Comparison of ENCODE assay signal across 12 cellular contexts in the genomic region with DNA sequence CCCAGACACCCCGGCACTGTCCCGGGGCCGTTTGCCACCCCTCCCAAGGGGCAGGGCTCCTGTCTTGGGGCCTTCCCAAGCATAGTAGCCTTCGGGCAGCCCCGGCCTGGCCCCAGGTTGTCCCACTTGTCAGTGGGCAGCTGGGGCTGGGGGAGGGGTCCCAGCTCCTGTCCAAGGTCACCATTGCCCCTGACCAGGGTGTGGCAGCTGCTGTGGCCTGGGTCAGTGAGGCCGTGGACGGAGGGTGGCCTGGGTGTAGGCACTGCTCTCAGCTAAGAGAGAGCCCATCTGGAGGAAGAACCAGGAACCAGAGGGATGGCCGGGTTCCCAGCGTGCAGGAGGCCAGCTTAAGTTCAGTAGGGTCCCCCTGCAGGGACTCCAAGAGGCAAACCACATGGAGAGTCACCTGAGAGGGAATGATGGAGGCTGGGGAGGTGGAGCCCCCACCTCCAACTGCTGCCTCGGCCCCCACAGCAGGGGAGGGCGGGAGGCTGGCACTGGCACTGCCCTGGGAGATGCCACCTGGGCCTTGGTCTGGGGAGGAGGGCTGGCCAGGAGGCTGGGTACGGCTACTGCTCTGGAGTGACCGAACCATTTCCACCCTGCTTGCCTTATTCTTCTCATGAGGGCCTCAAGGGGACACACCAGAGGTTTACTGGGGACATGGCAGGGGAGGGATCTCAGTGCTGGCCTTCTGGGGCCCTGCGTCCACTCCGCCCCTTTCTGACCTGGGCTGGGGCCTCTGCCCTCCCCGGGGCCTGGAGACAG. TPM values are rescaled to one million over a fixed set of nuclear protein-coding genes. Genes with fewer than 3 reads are reported as not detected.
"Had no signal": no experiment of that assay in that cellular context is flagged by ENCODE, and none has a peak within 500 bp of the region (broad histone marks: within the 10 kb centered on the region; RNA-seq: fewer than 3 reads in every experiment).

No MANE protein-coding gene starts in this region.

- H3K36me3 Mint-ChIP-seq: activated CD8-positive, alpha-beta memory T cell treated with anti-CD3 and anti-CD28 coated beads, Interleukin-2, amount 10 ng/mL, durations not matched to agents 7 days and 5 days; activated naive CD4-positive, alpha-beta T cell treated with anti-CD3 and anti-CD28 coated beads, Interleukin-2, amount 50 U/mL, for 24 hours; memory B cell; naive thymus-derived CD4-positive, alpha-beta T cell had no signal

- H3K4me1 ChIP-seq: right atrium auricular region had no signal

- H3K27ac ChIP-seq: right atrium auricular region, suprapubic skin, tibial nerve had no signal

- H3K4me3 Mint-ChIP-seq: activated B cell treated with CpG ODN at 0.5 μM for 24 hours; activated CD8-positive, alpha-beta memory T cell treated with anti-CD3 and anti-CD28 coated beads, Interleukin-2, amount 10 ng/mL, durations not matched to agents 7 days and 5 days; activated CD8-positive, alpha-beta T cell treated with anti-CD3 and anti-CD28 coated beads, Interleukin-2, amount 10 ng/mL, durations not matched to agents 7 days and 5 days; activated naive CD4-positive, alpha-beta T cell treated with anti-CD3 and anti-CD28 coated beads, Interleukin-2, amount 50 U/mL, for 24 hours; activated naive CD8-positive, alpha-beta T cell treated with anti-CD3 and anti-CD28 coated beads, Interleukin-2, amount 50 U/mL, for 24 hours; memory B cell; naive thymus-derived CD4-positive, alpha-beta T cell had no signal

- H3K27ac Mint-ChIP-seq: activated B cell treated with CpG ODN at 0.5 μM for 24 hours; activated CD8-positive, alpha-beta memory T cell treated with anti-CD3 and anti-CD28 coated beads, Interleukin-2, amount 10 ng/mL, durations not matched to agents 7 days and 5 days; activated CD8-positive, alpha-beta T cell treated with anti-CD3 and anti-CD28 coated beads, Interleukin-2, amount 10 ng/mL, durations not matched to agents 7 days and 5 days; activated naive CD4-positive, alpha-beta T cell treated with anti-CD3 and anti-CD28 coated beads, Interleukin-2, amount 50 U/mL, for 24 hours; activated naive CD8-positive, alpha-beta T cell treated with anti-CD3 and anti-CD28 coated beads, Interleukin-2, amount 50 U/mL, for 24 hours; activated T-helper 2 cell treated with anti-CD3 and anti-CD28 coated beads, Interferon-gamma antibody, Interleukin-2, Interleukin-4, amounts not matched to agents 10 μg/mL and 5 μg/mL and 100 μg/mL, durations not matched to agents 14 hours and 24 hours and 36 hours; memory B cell; naive thymus-derived CD4-positive, alpha-beta T cell had no signal

- H3K27me3 Mint-ChIP-seq: activated CD8-positive, alpha-beta memory T cell treated with anti-CD3 and anti-CD28 coated beads, Interleukin-2, amount 10 ng/mL, durations not matched to agents 7 days and 5 days had no signal

- H3K27me3 ChIP-seq: right atrium auricular region had no signal

- H3K9me3 ChIP-seq: right atrium auricular region, suprapubic skin, tibial nerve had no signal

- H3K4me1 Mint-ChIP-seq: activated B cell treated with CpG ODN at 0.5 μM for 24 hours; activated CD8-positive, alpha-beta memory T cell treated with anti-CD3 and anti-CD28 coated beads, Interleukin-2, amount 10 ng/mL, durations not matched to agents 7 days and 5 days; activated naive CD4-positive, alpha-beta T cell treated with anti-CD3 and anti-CD28 coated beads, Interleukin-2, amount 50 U/mL, for 24 hours; activated naive CD8-positive, alpha-beta T cell treated with anti-CD3 and anti-CD28 coated beads, Interleukin-2, amount 50 U/mL, for 24 hours had no signal

- H3K9me3 Mint-ChIP-seq: activated B cell treated with CpG ODN at 0.5 μM for 24 hours; activated naive CD4-positive, alpha-beta T cell treated with anti-CD3 and anti-CD28 coated beads, Interleukin-2, amount 50 U/mL, for 24 hours; activated naive CD8-positive, alpha-beta T cell treated with anti-CD3 and anti-CD28 coated beads, Interleukin-2, amount 50 U/mL, for 24 hours; activated T-helper 2 cell treated with anti-CD3 and anti-CD28 coated beads, Interferon-gamma antibody, Interleukin-2, Interleukin-4, amounts not matched to agents 10 μg/mL and 5 μg/mL and 100 μg/mL, durations not matched to agents 14 hours and 24 hours and 36 hours; naive thymus-derived CD4-positive, alpha-beta T cell had no signal

- H3K4me3 ChIP-seq: right atrium auricular region, suprapubic skin, tibial nerve had no signal

- H3K36me3 ChIP-seq: right atrium auricular region, suprapubic skin, tibial nerve had no signal

RNA-seq across cellular contexts. Expression of gene CCDC188, which starts 6.7 kb away (rescaled TPM):
- total RNA-seq: activated B cell treated with CpG ODN at 0.5 μM for 24 hours; activated CD8-positive, alpha-beta memory T cell treated with anti-CD3 and anti-CD28 coated beads, Interleukin-2, amount 10 ng/mL, durations not matched to agents 7 days and 5 days; activated CD8-positive, alpha-beta T cell treated with anti-CD3 and anti-CD28 coated beads, Interleukin-2, amount 10 ng/mL, durations not matched to agents 7 days and 5 days; naive thymus-derived CD4-positive, alpha-beta T cell had no signal
- polyA plus RNA-seq: naive thymus-derived CD4-positive, alpha-beta T cell; neural cell had no signal
